22 cellular contexts compared by ENCODE assay signal in the genomic region with DNA sequence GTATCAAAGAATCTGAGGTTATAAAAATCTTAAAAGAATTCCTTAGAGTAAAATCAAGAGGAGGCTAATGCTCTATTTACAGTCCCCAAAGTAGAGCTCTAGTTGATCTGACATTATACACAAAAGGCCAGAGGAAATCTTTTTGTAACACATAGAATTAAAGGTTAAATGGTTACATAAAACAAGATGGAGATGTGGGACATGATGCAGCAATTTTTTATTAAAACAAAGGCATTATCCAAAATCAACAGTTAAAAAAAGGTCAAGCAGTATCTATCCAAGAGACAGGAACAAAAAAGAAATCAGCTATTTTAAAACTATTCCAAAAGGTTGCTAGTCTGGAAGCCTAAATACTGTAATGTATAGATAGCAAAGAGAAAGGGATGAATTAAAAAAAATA. TPM values are rescaled to one million over a fixed set of nuclear protein-coding genes. Genes with fewer than 3 reads are reported as not detected.
A peak's percentile ranks its signal among the peaks of the same experiment; 100 is the strongest.
DNase-seq lines count a peak whose midpoint lies in the region; ATAC-seq, FAIRE-seq and TF ChIP-seq lines count a peak whose summit lies in the region.
"Had no signal": no experiment of that assay in that cellular context is flagged by ENCODE, and none has a peak within 500 bp of the region (broad histone marks: within the 10 kb centered on the region; RNA-seq: fewer than 3 reads in every experiment).

No MANE protein-coding gene starts in this region.

- intact Hi-C loops in activated B cell treated with CpG ODN at 0.5 μM for 24 hours (cut with micrococcal nuclease) = no loop called here

- H2AFZ ChIP-seq in ACC112 (ENCODE audit: low read length, unreplicated experiment) (no peak overlapping the region), GM23248 (no peak overlapping the region)

- peaks cover 31% of the 10 kb centered on the region for H3K4me1 ChIP-seq in ACC112 (ENCODE audit: control insufficient read depth, insufficient read depth, low read length, unreplicated experiment)
- H3K4me1 ChIP-seq in GM23248 (ENCODE audit: insufficient read depth) = peaks cover 42% of the 10 kb centered on the region
- peaks cover 51 to 75% of the 10 kb centered on the region in 2 experiments for H3K4me1 ChIP-seq in neutrophil (ENCODE audit: control insufficient read depth in 1 of 2, insufficient read depth in 1 of 2, low read depth in 1 of 2, low read length in 1 of 2)

- H3K9me3 ChIP-seq in GM23248 (ENCODE audit: low read depth) = no peaks in the 10 kb centered on the region
- no peaks in the 10 kb centered on the region for H3K9me3 ChIP-seq in neutrophil
- H3K9me3 ChIP-seq: gastrocnemius medialis had no signal

- no peak for TF ChIP-seq CTCF in activated B cell treated with CpG ODN at 0.5 μM for 24 hours (IDR thresholded peaks at IDR 0.05)
- no peak for TF ChIP-seq CTCF in neutrophil (IDR thresholded peaks at IDR 0.05)
- TF ChIP-seq CTCF in WTC11 (IDR thresholded peaks at IDR 0.05) = no peak

- no peaks in the 10 kb centered on the region for H3K9me2 ChIP-seq in GM23248 (ENCODE audit: insufficient read depth)

- no peaks in the 10 kb centered on the region for H3K27me3 ChIP-seq in ACC112 (ENCODE audit: insufficient read depth, low read length)
- H3K27me3 ChIP-seq in GM23248 (replicated peaks; ENCODE audit: insufficient read depth) = no peaks in the 10 kb centered on the region
- no peaks in the 10 kb centered on the region for H3K27me3 ChIP-seq in neutrophil
- H3K27me3 ChIP-seq: gastrocnemius medialis had no signal

- H3K4me3 ChIP-seq in ACC112 (ENCODE audit: low read depth, low read length) = no peak overlapping the region
- no peak overlapping the region for H3K4me3 ChIP-seq in GM23248
- no peak overlapping the region for H3K4me3 ChIP-seq in neutrophil (ENCODE audit: low read depth in 1 of 2, low read length in 1 of 2)
- H3K4me3 ChIP-seq: gastrocnemius medialis had no signal

- ATAC-seq in activated B cell treated with CpG ODN at 0.5 μM for 24 hours (ENCODE audit: low read depth) (no peak), WTC11 (no peak), HG02571 (IDR thresholded peaks at IDR 0.05; ENCODE audit: unreplicated experiment) (no peak)
- ATAC-seq: gastrocnemius medialis; left colon; stimulated activated naive CD8-positive, alpha-beta T cell treated with anti-CD3 and anti-CD28 coated beads, Interleukin-15, Interleukin-2, amounts not matched to agents 100 U/mL and 50 U/mL, for 24 hours had no signal

- DNase-seq in GM23248 (no peak), activated B cell treated with CpG ODN at 0.5 μM for 24 hours (no peak), WTC11 (ENCODE audit: low spot score) (no peak), GM12892 (ENCODE audit: insufficient read length) (no peak)
- DNase-seq: activated CD4-positive, alpha-beta T cell treated with anti-CD3 and anti-CD28 coated beads, Interleukin-2, amount 10 ng/mL, durations not matched to agents 7 days and 5 days; activated naive CD8-positive, alpha-beta T cell treated with anti-CD3 and anti-CD28 coated beads, Interleukin-2, amount 10 ng/mL, durations not matched to agents 7 days and 5 days; activated T-cell treated with anti-CD3 and anti-CD28 coated beads for 4 hours; Calu3; gastrocnemius medialis; HCEC 1CT; left colon; NCI-H1105 treated with DMSO at 0.1 percent for 48 hours; NCI-H69; stimulated activated CD4-positive, alpha-beta T cell treated with anti-CD3 and anti-CD28 coated beads, Interleukin-15, amount 100 ng/mL, for 24 hours; stimulated activated naive CD8-positive, alpha-beta T cell treated with anti-CD3 and anti-CD28 coated beads, Interleukin-15, Interleukin-2, amounts not matched to agents 100 U/mL and 50 U/mL, for 24 hours had no signal

- H3K27ac ChIP-seq in ACC112 (ENCODE audit: low read depth, low read length) (peak overlapping the region; percentile 75), GM23248 (peak overlapping the region; percentile 72; the same call in 1 of the 2 replicates), neutrophil (peak overlapping the region; percentile 48)
- H3K27ac ChIP-seq: gastrocnemius medialis, KMS-11 had no signal

- H3K27me3 Mint-ChIP-seq in activated B cell treated with CpG ODN at 0.5 μM for 24 hours = no peaks in the 10 kb centered on the region
- no peaks in the 10 kb centered on the region for H3K27me3 Mint-ChIP-seq in WTC11 (ENCODE audit: low read depth)
- H3K27me3 Mint-ChIP-seq: activated CD4-positive, alpha-beta T cell treated with anti-CD3 and anti-CD28 coated beads, Interleukin-2, amount 10 ng/mL, durations not matched to agents 7 days and 5 days; activated naive CD8-positive, alpha-beta T cell treated with anti-CD3 and anti-CD28 coated beads, Interleukin-2, amount 10 ng/mL, durations not matched to agents 7 days and 5 days; dendritic cell treated with granulocyte-macrophage colony-stimulating factor and Interleukin-4, amounts not matched to agents 40 ng/mL and 50 ng/mL, for 4 days had no signal

- no peaks in the 10 kb centered on the region for H3K9me3 Mint-ChIP-seq in activated B cell treated with CpG ODN at 0.5 μM for 24 hours
- no peaks in the 10 kb centered on the region for H3K9me3 Mint-ChIP-seq in WTC11
- H3K9me3 Mint-ChIP-seq: dendritic cell treated with granulocyte-macrophage colony-stimulating factor and Interleukin-4, amounts not matched to agents 40 ng/mL and 50 ng/mL, for 4 days had no signal

- POLR2A ChIA-PET in activated B cell treated with CpG ODN at 0.5 μM for 24 hours (lab: Charles Lee) (interaction anchor here (0.6 to 2.8 kb wide), 3 partner anchors 13 to 21 kb away, joined by 3 to 14 read pairs (median 4); no protein-coding TSS in a partner anchor), WTC11 (lab: Charles Lee) (no interaction called here)

- H4K20me1 ChIP-seq in GM23248 (ENCODE audit: insufficient read depth) = no peaks in the 10 kb centered on the region

- peak overlapping the region; percentile 48 for H3K27ac Mint-ChIP-seq in activated B cell treated with CpG ODN at 0.5 μM for 24 hours
- no peak overlapping the region; the same call in 1 of the 2 replicates for H3K27ac Mint-ChIP-seq in WTC11
- H3K27ac Mint-ChIP-seq: activated CD4-positive, alpha-beta T cell treated with anti-CD3 and anti-CD28 coated beads, Interleukin-2, amount 10 ng/mL, durations not matched to agents 7 days and 5 days; activated naive CD8-positive, alpha-beta T cell treated with anti-CD3 and anti-CD28 coated beads, Interleukin-2, amount 10 ng/mL, durations not matched to agents 7 days and 5 days; dendritic cell treated with granulocyte-macrophage colony-stimulating factor and Interleukin-4, amounts not matched to agents 40 ng/mL and 50 ng/mL, for 4 days had no signal

- no peaks in the 10 kb centered on the region for H3K36me3 ChIP-seq in ACC112 (ENCODE audit: insufficient read depth, low read length)
- no peaks in the 10 kb centered on the region for H3K36me3 ChIP-seq in GM23248 (ENCODE audit: low read depth)
- peaks cover 5% of the 10 kb centered on the region for H3K36me3 ChIP-seq in neutrophil
- H3K36me3 ChIP-seq: gastrocnemius medialis had no signal

- peaks cover 61% of the 10 kb centered on the region for H3K36me3 Mint-ChIP-seq in activated B cell treated with CpG ODN at 0.5 μM for 24 hours (ENCODE audit: low read depth)
- H3K36me3 Mint-ChIP-seq in WTC11 = no peaks in the 10 kb centered on the region

- H3K79me2 ChIP-seq in ACC112 (ENCODE audit: control insufficient read depth, insufficient read depth, low read length, unreplicated experiment) (peaks cover 81% of the 10 kb centered on the region), GM23248 (ENCODE audit: insufficient read depth) (peaks cover 83% of the 10 kb centered on the region)

- TF ChIP-seq POLR2A in GM12892 (IDR thresholded peaks at IDR 0.05; ENCODE audit: low read depth, low read length) = no peak

- H3K9ac ChIP-seq in GM23248 = no peak overlapping the region
- H3K9ac ChIP-seq: KMS-11 had no signal

- in situ Hi-C loops in GM23248 (cut with MboI) = no loop called here

- FAIRE-seq in GM12892 (lab: Jason Lieb, UNC) = no peak
- FAIRE-seq: GM19239, RCC 7860 had no signal

- H3K4me1 Mint-ChIP-seq in activated B cell treated with CpG ODN at 0.5 μM for 24 hours (peaks cover 81% of the 10 kb centered on the region), WTC11 (peaks cover 51% of the 10 kb centered on the region)

- H3K4me2 ChIP-seq in GM23248 (ENCODE audit: unreplicated experiment) = no peak overlapping the region
- H3K4me2 ChIP-seq: KMS-11 had no signal

- peaks cover 41% of the 10 kb centered on the region for H3F3A ChIP-seq in GM23248 (ENCODE audit: insufficient read depth)

- H3K4me3 Mint-ChIP-seq in activated B cell treated with CpG ODN at 0.5 μM for 24 hours = no peak overlapping the region
- no peak overlapping the region for H3K4me3 Mint-ChIP-seq in WTC11
- H3K4me3 Mint-ChIP-seq: activated CD4-positive, alpha-beta T cell treated with anti-CD3 and anti-CD28 coated beads, Interleukin-2, amount 10 ng/mL, durations not matched to agents 7 days and 5 days; activated naive CD8-positive, alpha-beta T cell treated with anti-CD3 and anti-CD28 coated beads, Interleukin-2, amount 10 ng/mL, durations not matched to agents 7 days and 5 days; dendritic cell treated with granulocyte-macrophage colony-stimulating factor and Interleukin-4, amounts not matched to agents 40 ng/mL and 50 ng/mL, for 4 days had no signal

- CTCF ChIA-PET in activated B cell treated with CpG ODN at 0.5 μM for 24 hours (lab: Charles Lee) = interaction anchor here (2.1 kb wide), 1 partner anchor 156 kb away, joined by 5 read pairs; no protein-coding TSS in a partner anchor
- CTCF ChIA-PET in WTC11 (lab: Charles Lee) = interaction anchor here (0.6 kb wide), 1 partner anchor 921 kb away, joined by 5 read pairs; no protein-coding TSS in a partner anchor

TF ChIP-seq in WTC11, 78 proteins besides CTCF, POLR2A, EP300 and RAD21 (continues in another document):
- TF ChIP-seq ZNF263 (CRISPR knock-in tag; IDR thresholded peaks at IDR 0.05; ENCODE audit: low read depth) = no peak

RNA-seq across cellular contexts. Expression of a gene that starts 20.4 kb away (rescaled TPM):
- total RNA-seq in GM23248 (2014; rRNA removed; shearing (Covaris generic)) = 60.3 and 70.8 TPM in 2 replicates
- polyA plus RNA-seq in GM23248 (2016; fragmentation: Nextera tagmentation; extraction: Ambion mirVana) = 86.8 and 87.3 TPM in 2 replicates
- total RNA-seq in activated B cell treated with CpG ODN at 0.5 μM for 24 hours = 109 and 127 TPM in 2 replicates
- total RNA-seq in WTC11 (2021) = 122 to 139 TPM (median 137 TPM) in 3 replicates
- polyA plus RNA-seq in GM12892 (2012; ENCODE audit: missing spikeins) = 89.3 TPM
